Comparison of ENCODE assay signal across 10 cellular contexts in the genomic region with DNA sequence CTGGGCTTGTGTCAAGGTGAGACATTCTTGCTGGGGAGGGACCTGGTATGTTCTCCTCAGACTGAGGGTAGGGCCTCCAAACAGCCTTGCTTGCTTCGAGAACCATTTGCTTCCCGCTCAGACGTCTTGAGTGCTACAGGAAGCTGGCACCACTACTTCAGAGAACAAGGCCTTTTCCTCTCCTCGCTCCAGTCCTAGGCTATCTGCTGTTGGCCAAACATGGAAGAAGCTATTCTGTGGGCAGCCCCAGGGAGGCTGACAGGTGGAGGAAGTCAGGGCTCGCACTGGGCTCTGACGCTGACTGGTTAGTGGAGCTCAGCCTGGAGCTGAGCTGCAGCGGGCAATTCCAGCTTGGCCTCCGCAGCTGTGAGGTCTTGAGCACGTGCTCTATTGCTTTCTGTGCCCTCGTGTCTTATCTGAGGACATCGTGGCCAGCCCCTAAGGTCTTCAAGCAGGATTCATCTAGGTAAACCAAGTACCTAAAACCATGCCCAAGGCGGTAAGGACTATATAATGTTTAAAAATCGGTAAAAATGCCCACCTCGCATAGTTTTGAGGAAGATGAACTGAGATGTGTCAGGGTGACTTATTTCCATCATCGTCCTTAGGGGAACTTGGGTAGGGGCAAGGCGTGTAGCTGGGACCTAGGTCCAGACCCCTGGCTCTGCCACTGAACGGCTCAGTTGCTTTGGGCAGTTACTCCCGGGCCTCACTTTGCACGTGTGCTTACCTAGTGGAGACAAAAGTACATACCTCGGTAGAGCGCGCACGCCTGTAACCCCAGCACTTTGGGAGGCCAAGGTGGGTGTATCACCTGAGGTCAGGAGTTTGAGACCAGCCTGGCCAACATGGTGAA. TPM values are rescaled to one million over a fixed set of nuclear protein-coding genes. Genes with fewer than 3 reads are reported as not detected.
A peak's percentile ranks its signal among the peaks of the same experiment; 100 is the strongest.
DNase-seq lines count a peak whose midpoint lies in the region; ATAC-seq lines count a peak whose summit lies in the region.
"Had no signal": no experiment of that assay in that cellular context is flagged by ENCODE, and none has a peak within 500 bp of the region (broad histone marks: within the 10 kb centered on the region; RNA-seq: fewer than 3 reads in every experiment).

No MANE protein-coding gene starts in this region.

- H3K9ac ChIP-seq in HUES48 (ENCODE audit: low read depth, low read length), result no peak overlapping the region

- H3K36me3 Mint-ChIP-seq in activated T-cell treated with anti-CD3 and anti-CD28 coated beads, Interleukin-2, amount 50 U/mL, for 4 hours (ENCODE audit: insufficient read depth), result peaks cover 25% of the 10 kb centered on the region
- H3K36me3 Mint-ChIP-seq in memory B cell, result peaks cover 9% of the 10 kb centered on the region

- H3K27me3 Mint-ChIP-seq in activated T-cell treated with anti-CD3 and anti-CD28 coated beads, Interleukin-2, amount 50 U/mL, for 4 hours (ENCODE audit: low read depth), result no peaks in the 10 kb centered on the region
- H3K27me3 Mint-ChIP-seq in memory B cell, result no peaks in the 10 kb centered on the region

- H3K9me3 ChIP-seq in HUES48 (ENCODE audit: control insufficient read depth, insufficient read depth, low read length), result no peaks in the 10 kb centered on the region
- H3K9me3 ChIP-seq: mucosa of descending colon, SJSA1 had no signal

- no peak for ATAC-seq in activated T-cell treated with anti-CD3 and anti-CD28 coated beads, Interleukin-2, amount 50 U/mL, for 4 hours
- ATAC-seq in memory B cell (ENCODE audit: low read depth) (no peak), HG03108 (IDR thresholded peaks at IDR 0.05; ENCODE audit: unreplicated experiment) (no peak), GM19455 (IDR thresholded peaks at IDR 0.05; ENCODE audit: unreplicated experiment) (no peak)
- ATAC-seq: mucosa of descending colon had no signal

- peak overlapping the region; percentile 98 for H3K27ac ChIP-seq in HUES48 (ENCODE audit: low read depth, low read length)
- H3K27ac ChIP-seq: SJSA1 had no signal

- H3K4me3 Mint-ChIP-seq in activated T-cell treated with anti-CD3 and anti-CD28 coated beads, Interleukin-2, amount 50 U/mL, for 4 hours, result peak overlapping the region; percentile 38
- H3K4me3 Mint-ChIP-seq in memory B cell, result no peak overlapping the region

- peaks cover 14% of the 10 kb centered on the region for H3K4me1 ChIP-seq in HUES48 (ENCODE audit: control insufficient read depth, insufficient read depth, low read length)

- H3K36me3 ChIP-seq in HUES48 (ENCODE audit: control insufficient read depth, insufficient read depth, low read length), result peaks cover 49% of the 10 kb centered on the region

- no peaks in the 10 kb centered on the region for H3K27me3 ChIP-seq in HUES48 (ENCODE audit: control insufficient read depth, insufficient read depth, low read length)
- H3K27me3 ChIP-seq: SJSA1 had no signal

- H3K27ac Mint-ChIP-seq in memory B cell, result peak overlapping the region; percentile 87

- peaks cover 59% of the 10 kb centered on the region for H3K4me1 Mint-ChIP-seq in activated T-cell treated with anti-CD3 and anti-CD28 coated beads, Interleukin-2, amount 50 U/mL, for 4 hours (ENCODE audit: low read depth)
- peaks cover 26% of the 10 kb centered on the region for H3K4me1 Mint-ChIP-seq in memory B cell

- H3K4me3 ChIP-seq in HUES48 (ENCODE audit: low read depth, low read length), result no peak overlapping the region
- H3K4me3 ChIP-seq: mucosa of descending colon, SJSA1 had no signal

- H3K9me3 Mint-ChIP-seq in activated T-cell treated with anti-CD3 and anti-CD28 coated beads, Interleukin-2, amount 50 U/mL, for 4 hours, result no peaks in the 10 kb centered on the region
- no peaks in the 10 kb centered on the region for H3K9me3 Mint-ChIP-seq in memory B cell

- peak; percentile 55 for DNase-seq in DMS114 treated with DMSO at 0.1 percent for 48 hours (lab: John Stamatoyannopoulos, UW; ENCODE audit: unreplicated experiment)
- DNase-seq in activated T-cell treated with anti-CD3 and anti-CD28 coated beads, Interleukin-2, amount 50 U/mL, for 4 hours, result no peak
- DNase-seq in memory B cell (ENCODE audit: low spot score in 2 of 2), result no peak
- no peak for DNase-seq in HPDE6-E6E7 (ENCODE audit: extremely low spot score)
- no peak for DNase-seq in NCI-H187 (lab: John Stamatoyannopoulos, UW)

RNA-seq across cellular contexts. Expression of gene GAPDH, which starts 4.3 kb away (rescaled TPM):
- total RNA-seq in activated T-cell treated with anti-CD3 and anti-CD28 coated beads, Interleukin-2, amount 50 U/mL, for 4 hours, result 1,000 to 10,000 TPM; 4,635 to 5,387 (median 5,019) TPM

RNA-seq across cellular contexts. Expression of gene IFFO1, which starts 17.2 kb away (rescaled TPM):
- total RNA-seq in activated T-cell treated with anti-CD3 and anti-CD28 coated beads, Interleukin-2, amount 50 U/mL, for 4 hours, result 10 to 100 TPM in 1 of 3 donors, 1 to 10 TPM in 2; 8.5 to 10.2 (median 9.8) TPM

RNA-seq across cellular contexts. Expression of gene NOP2, which starts 29.4 kb away (rescaled TPM):
- 100 to 1,000 TPM; 267 to 300 (median 270) TPM for total RNA-seq in activated T-cell treated with anti-CD3 and anti-CD28 coated beads, Interleukin-2, amount 50 U/mL, for 4 hours

RNA-seq across cellular contexts. Expression of gene NCAPD2, which starts 44.7 kb away (rescaled TPM):
- 10 to 100 TPM; 29.8 to 36.1 (median 32.9) TPM for total RNA-seq in activated T-cell treated with anti-CD3 and anti-CD28 coated beads, Interleukin-2, amount 50 U/mL, for 4 hours

RNA-seq across cellular contexts. Expression of gene MRPL51, which starts 45.6 kb away (rescaled TPM):
- 100 to 1,000 TPM; 249 to 262 (median 256) TPM for total RNA-seq in activated T-cell treated with anti-CD3 and anti-CD28 coated beads, Interleukin-2, amount 50 U/mL, for 4 hours
